Comparison of ENCODE assay signal across 20 cellular contexts in the genomic region with DNA sequence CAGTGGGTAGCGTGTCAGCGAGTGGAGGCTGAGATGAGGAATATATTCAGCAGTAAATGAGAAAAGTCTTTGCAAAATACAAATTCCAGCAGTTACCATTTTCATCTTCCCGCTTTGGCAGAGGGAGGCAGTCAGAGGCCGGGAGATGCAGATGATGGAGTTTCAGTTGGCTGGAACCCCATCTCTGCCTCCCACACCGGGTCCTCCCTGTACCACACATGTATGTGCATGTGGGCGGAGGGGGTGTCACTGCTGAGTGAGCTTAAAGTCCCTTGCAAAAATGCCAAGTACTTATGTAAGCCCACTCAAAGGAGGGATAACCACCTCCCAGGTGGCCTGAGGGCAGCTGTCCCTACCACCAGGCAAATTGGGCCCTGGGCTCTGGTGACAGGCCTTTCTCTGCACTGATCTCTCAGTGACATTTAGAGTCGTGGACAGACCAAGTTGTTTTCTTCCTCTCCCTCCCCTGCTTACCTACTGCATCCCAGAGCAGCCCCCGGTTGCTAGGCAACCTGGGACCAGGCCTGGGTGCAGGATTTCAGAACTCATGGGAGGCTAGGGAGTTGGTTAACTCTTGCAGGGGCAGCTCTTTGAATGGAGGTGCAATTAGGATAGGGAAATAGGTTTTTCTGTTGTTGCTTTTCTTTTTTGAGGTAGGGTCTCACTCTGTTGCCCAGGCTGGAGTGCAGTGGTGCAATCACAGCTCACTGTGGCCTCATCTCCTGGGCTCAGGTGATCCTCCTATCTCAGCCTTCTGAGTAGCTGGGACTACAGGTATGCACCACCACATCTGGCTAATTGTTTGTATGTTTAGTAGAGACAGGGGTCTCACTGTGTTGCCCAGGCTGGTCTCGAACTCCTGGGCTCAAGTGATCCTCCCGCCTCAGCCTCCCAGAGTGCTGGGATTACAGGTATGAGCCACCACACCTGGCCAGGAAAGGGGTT. TPM values are rescaled to one million over a fixed set of nuclear protein-coding genes. Genes with fewer than 3 reads are reported as not detected.
"Had no signal": no experiment of that assay in that cellular context is flagged by ENCODE, and none has a peak within 500 bp of the region (broad histone marks: within the 10 kb centered on the region; RNA-seq: fewer than 3 reads in every experiment).

No MANE protein-coding gene starts in this region.

- H3K36me3 ChIP-seq: gastrocnemius medialis, right atrium auricular region, tibial nerve, vagina had no signal

- H3K27ac ChIP-seq: epithelial cell of prostate, gastrocnemius medialis, parathyroid adenoma, right atrium auricular region, skin epidermis, tibial nerve, vagina, VCaP had no signal

- H3K9me3 ChIP-seq: gastrocnemius medialis, right atrium auricular region, vagina had no signal

- H3K4me3 ChIP-seq: gastrocnemius medialis, right atrium auricular region, skin epidermis, tibial nerve, vagina had no signal

- H3K9ac ChIP-seq: parathyroid adenoma had no signal

- H3K4me3 Mint-ChIP-seq: activated CD8-positive, alpha-beta T cell treated with anti-CD3 and anti-CD28 coated beads for 36 hours; activated naive CD8-positive, alpha-beta T cell treated with anti-CD3 and anti-CD28 coated beads, Interleukin-2, amount 10 ng/mL, durations not matched to agents 7 days and 5 days; effector memory CD8-positive, alpha-beta T cell had no signal

- H3K4me1 ChIP-seq: parathyroid adenoma, vagina had no signal

- H3K27me3 ChIP-seq: right atrium auricular region, vagina had no signal

- FAIRE-seq: keratinocyte had no signal

- DNase-seq: activated CD4-positive, alpha-beta T cell treated with anti-CD3 and anti-CD28 coated beads for 4 hours; activated CD8-positive, alpha-beta memory T cell treated with anti-CD3 and anti-CD28 coated beads, Interleukin-2, amount 50 U/mL, for 48 hours; activated CD8-positive, alpha-beta T cell treated with anti-CD3 and anti-CD28 coated beads for 36 hours; activated naive CD8-positive, alpha-beta T cell treated with anti-CD3 and anti-CD28 coated beads, Interleukin-2, amount 10 ng/mL, durations not matched to agents 7 days and 5 days; aorta; cortex of kidney; effector memory CD8-positive, alpha-beta T cell; gastrocnemius medialis; T1000 had no signal

- H3K36me3 Mint-ChIP-seq: activated naive CD8-positive, alpha-beta T cell treated with anti-CD3 and anti-CD28 coated beads, Interleukin-2, amount 10 ng/mL, durations not matched to agents 7 days and 5 days had no signal

- H3K27ac Mint-ChIP-seq: activated CD8-positive, alpha-beta T cell treated with anti-CD3 and anti-CD28 coated beads for 36 hours; activated naive CD8-positive, alpha-beta T cell treated with anti-CD3 and anti-CD28 coated beads, Interleukin-2, amount 10 ng/mL, durations not matched to agents 7 days and 5 days had no signal

- ATAC-seq: activated CD8-positive, alpha-beta T cell treated with anti-CD3 and anti-CD28 coated beads for 36 hours; effector memory CD8-positive, alpha-beta T cell; gastrocnemius medialis had no signal

RNA-seq across cellular contexts. Expression of a gene that starts 17.5 kb away (rescaled TPM):
- total RNA-seq: activated naive CD8-positive, alpha-beta T cell treated with anti-CD3 and anti-CD28 coated beads, Interleukin-2, amount 10 ng/mL, durations not matched to agents 7 days and 5 days; bronchial epithelial cell; gastrocnemius medialis; right atrium auricular region; tibial nerve; vagina had no signal
- polyA plus RNA-seq: aorta, keratinocyte had no signal

RNA-seq across cellular contexts. Expression of a gene that starts 29.7 kb away (rescaled TPM):
- total RNA-seq: activated CD8-positive, alpha-beta T cell treated with anti-CD3 and anti-CD28 coated beads for 36 hours; activated naive CD8-positive, alpha-beta T cell treated with anti-CD3 and anti-CD28 coated beads, Interleukin-2, amount 10 ng/mL, durations not matched to agents 7 days and 5 days; aorta; bronchial epithelial cell; gastrocnemius medialis; mesenteric fat pad; right atrium auricular region; tibial nerve; vagina had no signal

RNA-seq across cellular contexts. Expression of a gene that starts 49.5 kb away (rescaled TPM):
- total RNA-seq: activated CD8-positive, alpha-beta T cell treated with anti-CD3 and anti-CD28 coated beads for 36 hours; activated naive CD8-positive, alpha-beta T cell treated with anti-CD3 and anti-CD28 coated beads, Interleukin-2, amount 10 ng/mL, durations not matched to agents 7 days and 5 days; bronchial epithelial cell; gastrocnemius medialis; lower leg skin; mesenteric fat pad; right atrium auricular region; tibial nerve; vagina had no signal
- polyA plus RNA-seq: aorta, keratinocyte had no signal
